37 cellular contexts compared by ENCODE assay signal in the genomic region with DNA sequence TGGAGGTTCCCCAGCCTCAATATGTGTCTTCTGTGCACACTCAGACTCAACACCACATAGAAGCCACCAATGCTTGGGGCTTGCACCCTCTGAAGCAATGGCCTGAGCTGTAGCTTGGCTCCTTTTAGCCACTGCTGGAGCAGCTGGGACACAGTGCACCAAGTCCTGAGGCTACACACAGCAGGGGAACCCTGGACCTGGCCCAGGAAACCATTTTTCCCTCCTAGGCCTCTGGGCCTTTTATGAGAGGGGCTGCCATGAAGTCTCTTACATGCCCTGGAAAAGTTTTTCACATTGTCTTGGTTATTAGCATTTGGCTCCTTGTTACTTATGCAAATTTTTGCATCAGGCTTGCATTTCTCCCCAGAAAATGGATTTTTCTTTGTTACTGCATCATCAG.
"Had no signal": no experiment of that assay in that cellular context is flagged by ENCODE, and none has a peak within 500 bp of the region (broad histone marks: within the 10 kb centered on the region; RNA-seq: fewer than 3 reads in every experiment).

No MANE protein-coding gene starts in this region.

- H3K4me3 ChIP-seq: adrenal gland, ascending aorta, body of pancreas, breast epithelium, cardiac muscle cell had no signal

- H3K27me3 Mint-ChIP-seq: activated naive CD4-positive, alpha-beta T cell treated with anti-CD3 and anti-CD28 coated beads, Interleukin-2, amount 10 ng/mL, durations not matched to agents 7 days and 5 days; activated naive CD4-positive, alpha-beta T cell treated with anti-CD3 and anti-CD28 coated beads, Interleukin-2, amount 50 U/mL, for 24 hours; activated naive CD8-positive, alpha-beta T cell; activated naive CD8-positive, alpha-beta T cell treated with anti-CD3 and anti-CD28 coated beads for 36 hours; activated naive CD8-positive, alpha-beta T cell treated with anti-CD3 and anti-CD28 coated beads, Interleukin-2, amount 10 ng/mL, durations not matched to agents 7 days and 5 days; activated naive CD8-positive, alpha-beta T cell treated with anti-CD3 and anti-CD28 coated beads, Interleukin-2, amount 50 U/mL, for 24 hours; activated T-helper 17 cell treated with anti-CD3 and anti-CD28 coated beads, Interleukin-2, amount 50 U/mL, for 72 hours; brain; central memory CD8-positive, alpha-beta T cell had no signal

- H3K9me3 Mint-ChIP-seq: activated naive CD4-positive, alpha-beta T cell treated with anti-CD3 and anti-CD28 coated beads for 36 hours; activated naive CD4-positive, alpha-beta T cell treated with anti-CD3 and anti-CD28 coated beads, Interleukin-2, amount 10 ng/mL, durations not matched to agents 7 days and 5 days; activated naive CD4-positive, alpha-beta T cell treated with anti-CD3 and anti-CD28 coated beads, Interleukin-2, amount 50 U/mL, for 24 hours; activated naive CD8-positive, alpha-beta T cell treated with anti-CD3 and anti-CD28 coated beads for 36 hours; activated naive CD8-positive, alpha-beta T cell treated with anti-CD3 and anti-CD28 coated beads, Interleukin-2, amount 10 ng/mL, durations not matched to agents 7 days and 5 days; activated T-cell treated with anti-CD3 and anti-CD28 coated beads, Interleukin-2, amount 50 U/mL, for 24 hours; activated T-cell treated with anti-CD3 and anti-CD28 coated beads, Interleukin-2, amount 50 U/mL, for 4 hours; brain; central memory CD8-positive, alpha-beta T cell had no signal

- H3K9me3 ChIP-seq: adrenal gland, ascending aorta, body of pancreas, breast epithelium had no signal

- H3K4me3 Mint-ChIP-seq: activated naive CD4-positive, alpha-beta T cell treated with anti-CD3 and anti-CD28 coated beads for 36 hours; activated naive CD4-positive, alpha-beta T cell treated with anti-CD3 and anti-CD28 coated beads, Interleukin-2, amount 10 ng/mL, durations not matched to agents 7 days and 5 days; activated naive CD4-positive, alpha-beta T cell treated with anti-CD3 and anti-CD28 coated beads, Interleukin-2, amount 50 U/mL, for 24 hours; activated naive CD8-positive, alpha-beta T cell; activated naive CD8-positive, alpha-beta T cell treated with anti-CD3 and anti-CD28 coated beads for 36 hours; activated naive CD8-positive, alpha-beta T cell treated with anti-CD3 and anti-CD28 coated beads, Interleukin-2, amount 10 ng/mL, durations not matched to agents 7 days and 5 days; activated naive CD8-positive, alpha-beta T cell treated with anti-CD3 and anti-CD28 coated beads, Interleukin-2, amount 50 U/mL, for 24 hours; activated T-cell treated with anti-CD3 and anti-CD28 coated beads, Interleukin-2, amount 50 U/mL, for 24 hours; activated T-cell treated with anti-CD3 and anti-CD28 coated beads, Interleukin-2, amount 50 U/mL, for 4 hours; activated T-cell treated with anti-CD3 and anti-CD28 coated beads, Interleukin-2, amount 50 U/mL, for 72 hours; activated T-helper 1 cell treated with anti-CD3 and anti-CD28 coated beads, Interleukin-12 subunit alpha, Interleukin-12 subunit beta, Interleukin-2, Interleukin-4 antibody, amounts not matched to agents 30 ng/mL and 10 ng/mL and 1 ng/mL, durations not matched to agents 14 hours and 24 hours and 36 hours; activated T-helper 17 cell treated with anti-CD3 and anti-CD28 coated beads, Interleukin-2, amount 50 U/mL, for 72 hours; brain; central memory CD8-positive, alpha-beta T cell had no signal

- H3K4me1 Mint-ChIP-seq: activated naive CD4-positive, alpha-beta T cell treated with anti-CD3 and anti-CD28 coated beads, Interleukin-2, amount 10 ng/mL, durations not matched to agents 7 days and 5 days; activated naive CD4-positive, alpha-beta T cell treated with anti-CD3 and anti-CD28 coated beads, Interleukin-2, amount 50 U/mL, for 24 hours; activated naive CD8-positive, alpha-beta T cell treated with anti-CD3 and anti-CD28 coated beads for 36 hours; activated naive CD8-positive, alpha-beta T cell treated with anti-CD3 and anti-CD28 coated beads, Interleukin-2, amount 10 ng/mL, durations not matched to agents 7 days and 5 days; activated naive CD8-positive, alpha-beta T cell treated with anti-CD3 and anti-CD28 coated beads, Interleukin-2, amount 50 U/mL, for 24 hours; activated T-helper 17 cell treated with anti-CD3 and anti-CD28 coated beads, Interleukin-2, amount 50 U/mL, for 72 hours; brain; central memory CD8-positive, alpha-beta T cell had no signal

- H3K36me3 ChIP-seq: adrenal gland, ascending aorta, brain microvascular endothelial cell, breast epithelium, cardiac muscle cell had no signal

- H3K27ac Mint-ChIP-seq: activated naive CD4-positive, alpha-beta T cell treated with anti-CD3 and anti-CD28 coated beads for 36 hours; activated naive CD4-positive, alpha-beta T cell treated with anti-CD3 and anti-CD28 coated beads, Interleukin-2, amount 10 ng/mL, durations not matched to agents 7 days and 5 days; activated naive CD4-positive, alpha-beta T cell treated with anti-CD3 and anti-CD28 coated beads, Interleukin-2, amount 50 U/mL, for 24 hours; activated naive CD4-positive, alpha-beta T cell treated with anti-CD3 and anti-CD28 coated beads, Interleukin-2, amount 50 U/mL, for 72 hours; activated naive CD8-positive, alpha-beta T cell; activated naive CD8-positive, alpha-beta T cell treated with anti-CD3 and anti-CD28 coated beads for 36 hours; activated naive CD8-positive, alpha-beta T cell treated with anti-CD3 and anti-CD28 coated beads, Interleukin-2, amount 10 ng/mL, durations not matched to agents 7 days and 5 days; activated naive CD8-positive, alpha-beta T cell treated with anti-CD3 and anti-CD28 coated beads, Interleukin-2, amount 50 U/mL, for 24 hours; activated T-cell treated with anti-CD3 and anti-CD28 coated beads, Interleukin-2, amount 50 U/mL, for 24 hours; activated T-cell treated with anti-CD3 and anti-CD28 coated beads, Interleukin-2, amount 50 U/mL, for 72 hours; activated T-helper 1 cell treated with anti-CD3 and anti-CD28 coated beads, Interleukin-12 subunit alpha, Interleukin-12 subunit beta, Interleukin-2, Interleukin-4 antibody, amounts not matched to agents 30 ng/mL and 10 ng/mL and 1 ng/mL, durations not matched to agents 14 hours and 24 hours and 36 hours; activated T-helper 17 cell treated with anti-CD3 and anti-CD28 coated beads, Interleukin-2, amount 50 U/mL, for 72 hours; activated T-helper 2 cell treated with anti-CD3 and anti-CD28 coated beads, Interferon-gamma antibody, Interleukin-2, Interleukin-4, amounts not matched to agents 10 μg/mL and 5 μg/mL and 100 μg/mL, durations not matched to agents 14 hours and 24 hours and 36 hours; brain had no signal

- ATAC-seq: activated naive CD4-positive, alpha-beta T cell treated with anti-CD3 and anti-CD28 coated beads, Interleukin-2, amount 50 U/mL, for 72 hours; activated naive CD8-positive, alpha-beta T cell treated with anti-CD3 and anti-CD28 coated beads, Interleukin-2, amount 50 U/mL, for 24 hours; activated T-cell treated with anti-CD3 and anti-CD28 coated beads, Interleukin-2, amount 50 U/mL, for 4 hours; activated T-cell treated with anti-CD3 and anti-CD28 coated beads, Interleukin-2, amount 50 U/mL, for 72 hours; activated T-helper 17 cell treated with anti-CD3 and anti-CD28 coated beads, Interleukin-2, amount 50 U/mL, for 72 hours; body of pancreas had no signal

- H3K36me3 Mint-ChIP-seq: activated naive CD4-positive, alpha-beta T cell treated with anti-CD3 and anti-CD28 coated beads, Interleukin-2, amount 10 ng/mL, durations not matched to agents 7 days and 5 days; activated naive CD4-positive, alpha-beta T cell treated with anti-CD3 and anti-CD28 coated beads, Interleukin-2, amount 50 U/mL, for 24 hours; activated naive CD4-positive, alpha-beta T cell treated with anti-CD3 and anti-CD28 coated beads, Interleukin-2, amount 50 U/mL, for 72 hours; activated naive CD8-positive, alpha-beta T cell; activated naive CD8-positive, alpha-beta T cell treated with anti-CD3 and anti-CD28 coated beads for 36 hours; activated naive CD8-positive, alpha-beta T cell treated with anti-CD3 and anti-CD28 coated beads, Interleukin-2, amount 10 ng/mL, durations not matched to agents 7 days and 5 days; brain had no signal

- DNase-seq: activated effector memory CD4-positive, alpha-beta T cell treated with anti-CD3 and anti-CD28 coated beads, Interleukin-2, amount 50 U/mL, for 16 hours; activated effector memory CD4-positive, alpha-beta T cell treated with Interleukin-2 at 50 U/mL for 16 hours; activated gamma-delta T cell; activated gamma-delta T cell treated with Interleukin-2 at 50 U/mL for 16 hours; activated naive CD4-positive, alpha-beta T cell; activated naive CD4-positive, alpha-beta T cell treated with anti-CD3 and anti-CD28 coated beads for 36 hours; activated naive CD4-positive, alpha-beta T cell treated with anti-CD3 and anti-CD28 coated beads, Interleukin-2, amount 10 ng/mL, durations not matched to agents 7 days and 5 days; activated naive CD4-positive, alpha-beta T cell treated with anti-CD3 and anti-CD28 coated beads, Interleukin-2, amount 50 U/mL, for 16 hours; activated naive CD4-positive, alpha-beta T cell treated with Interleukin-2 at 50 U/mL for 16 hours; activated naive CD8-positive, alpha-beta T cell treated with anti-CD3 and anti-CD28 coated beads for 36 hours; activated naive CD8-positive, alpha-beta T cell treated with anti-CD3 and anti-CD28 coated beads, Interleukin-2, amount 10 ng/mL, durations not matched to agents 7 days and 5 days; activated naive CD8-positive, alpha-beta T cell treated with anti-CD3 and anti-CD28 coated beads, Interleukin-2, amount 50 U/mL, for 24 hours; activated T-cell treated with anti-CD3 and anti-CD28 coated beads, Interleukin-2, amount 50 U/mL, for 24 hours; activated T-cell treated with anti-CD3 and anti-CD28 coated beads, Interleukin-2, amount 50 U/mL, for 4 hours; activated T-cell treated with anti-CD3 and anti-CD28 coated beads, Interleukin-2, amount 50 U/mL, for 48 hours; activated T-cell treated with anti-CD3 and anti-CD28 coated beads, Interleukin-2, amount 50 U/mL, for 72 hours; adrenal gland; amniotic stem cell; amygdala; anterior cingulate cortex; aorta; body of pancreas; brain microvascular endothelial cell; caudate nucleus; central memory CD4-positive, alpha-beta T cell; cerebellar nuclear complex had no signal

- H3K27ac ChIP-seq: adrenal gland, ascending aorta, body of pancreas, brain microvascular endothelial cell, breast epithelium, cardiac muscle cell had no signal

- H3K4me1 ChIP-seq: adrenal gland, ascending aorta, body of pancreas, breast epithelium had no signal
